In genomic region chr17:39244600-39245570, GRCh38 we compare ENCODE assay signal across 8 cellular contexts. TPM values are rescaled to one million over a fixed set of nuclear protein-coding genes. Genes with fewer than 3 reads are reported as not detected.
DNase-seq lines count a peak whose midpoint lies in the region; ATAC-seq and TF ChIP-seq lines count a peak whose summit lies in the region.

No MANE protein-coding gene starts in this region.

- H3K14ac ChIP-seq in IMR-90 (replicated peaks; ENCODE audit: low read depth, low read length), result no peak overlapping the region

- H2AFZ ChIP-seq in IMR-90 (replicated peaks; ENCODE audit: low read length, poor library complexity), result peak overlapping the region; percentile 73

- CTCF ChIA-PET in IMR-90 (lab: Yijun Ruan, JAX), result interaction anchor here (0.7 to 1.8 kb wide), 13 partner anchors 9 to 263 kb away, joined by 3 to 10 read pairs (median 4); no protein-coding TSS in a partner anchor

- no peak overlapping the region for H3K9ac ChIP-seq in IMR-90 (ENCODE audit: low read depth, low read length)

- H4K91ac ChIP-seq in IMR-90 (ENCODE audit: insufficient read depth, low read depth, low read length), result no peak overlapping the region

- H3K4me1 Mint-ChIP-seq in endothelial cell (ENCODE audit: unreplicated experiment), result peaks cover 15% of the 10 kb centered on the region

- H2BK5ac ChIP-seq in IMR-90 (ENCODE audit: low read depth, low read length, poor library complexity, severe bottlenecking), result no peak overlapping the region

- in situ Hi-C loops in IMR-90 (cut with MboI; ENCODE audit: low sequenced_read_pairs), result loop anchor here (10.0 kb wide), 1 partner anchor 260 kb away; no protein-coding TSS in a partner anchor

- H2AK5ac ChIP-seq in IMR-90 (ENCODE audit: low read depth, low read length), result no peak overlapping the region

- H4K20me1 ChIP-seq in DOHH2 (ENCODE audit: control insufficient read depth, insufficient read depth, low read depth, low read length) (no peaks in the 10 kb centered on the region), IMR-90 (ENCODE audit: insufficient read depth, low read length) (no peaks in the 10 kb centered on the region)

- POLR2A ChIA-PET in IMR-90 (lab: Charles Lee; ENCODE audit: unreplicated experiment), result no interaction called here

- DNase-seq in IMR-90 (peak; percentile 76), NOMO-1 (lab: John Stamatoyannopoulos, UW; ENCODE audit: unreplicated experiment in 2 of 2) (peak; percentile 74), endothelial cell (ENCODE audit: low spot score) (peak; percentile 89), midbrain (lab: John Stamatoyannopoulos, UW) (peak; percentile 81)
- DNase-seq in activated CD8-positive, alpha-beta memory T cell treated with anti-CD3 and anti-CD28 coated beads for 24 hours, result peak; percentile 97
- peak; percentile 83 to 84 for DNase-seq in stimulated activated CD8-positive, alpha-beta memory T cell treated with anti-CD3 and anti-CD28 coated beads, Interleukin-4, amount 100 ng/mL, for 1 hour (ENCODE audit: low read depth in 2 of 2, low spot score in 1 of 2)

- H4K5ac ChIP-seq in IMR-90 (ENCODE audit: low read depth, low read length), result no peak overlapping the region

- H2BK120ac ChIP-seq in IMR-90 (ENCODE audit: low read depth, low read length), result no peak overlapping the region

- TF ChIP-seq CTCF in DOHH2 (IDR thresholded peaks at IDR 0.05; ENCODE audit: low read depth, low read length, poor library complexity, severe bottlenecking), result peak; percentile 90
- peak; percentile 91 for TF ChIP-seq CTCF in IMR-90 (conservative IDR thresholded peaks at IDR 0.05; ENCODE audit: low read depth, low read length)
- TF ChIP-seq CTCF in endothelial cell (IDR thresholded peaks at IDR 0.05; ENCODE audit: unreplicated experiment), result peak; percentile 95

- peak overlapping the region; percentile 33 for H2AK9ac ChIP-seq in IMR-90 (replicated peaks; ENCODE audit: low read depth, low read length, poor library complexity)

- 0 out of 2 replicates have a peak, but pooled peaks cover 11% of the 10 kb centered on the region for H3F3A ChIP-seq in DOHH2 (ENCODE audit: control insufficient read depth, insufficient read depth)

- H3K36me3 ChIP-seq in DOHH2 (ENCODE audit: control insufficient read depth, low read length) (no peaks in the 10 kb centered on the region), IMR-90 (ENCODE audit: control insufficient read depth, insufficient read depth, low read length) (no peaks in the 10 kb centered on the region)

- peak overlapping the region; percentile 62 for H3K4me3 ChIP-seq in DOHH2 (ENCODE audit: low read length)
- H3K4me3 ChIP-seq in IMR-90 (ENCODE audit: insufficient read depth, low read depth, low read length), result no peak overlapping the region

- H3K4ac ChIP-seq in IMR-90 (ENCODE audit: low read depth, low read length), result no peak overlapping the region

- H3K27ac Mint-ChIP-seq in endothelial cell (ENCODE audit: unreplicated experiment), result no peak overlapping the region

- no peaks in the 10 kb centered on the region for H3K79me2 ChIP-seq in DOHH2 (ENCODE audit: control insufficient read depth, low read length)

- H3K9me3 Mint-ChIP-seq in endothelial cell (ENCODE audit: unreplicated experiment), result no peaks in the 10 kb centered on the region

- H3K56ac ChIP-seq in IMR-90 (ENCODE audit: extremely low read depth, insufficient read depth, low read length), result no peak overlapping the region

- H3K23ac ChIP-seq in IMR-90 (ENCODE audit: low read depth, low read length), result no peak overlapping the region

- ATAC-seq in IMR-90 (ENCODE audit: low read depth), result peak; percentile 96
- ATAC-seq in HG02588 (IDR thresholded peaks at IDR 0.05; ENCODE audit: unreplicated experiment), result no peak

- H3K27me3 Mint-ChIP-seq in endothelial cell (ENCODE audit: unreplicated experiment), result peaks cover 2% of the 10 kb centered on the region

- H3K4me1 ChIP-seq in DOHH2 (ENCODE audit: control insufficient read depth, low read length), result peaks cover 34% of the 10 kb centered on the region
- no peaks in the 10 kb centered on the region for H3K4me1 ChIP-seq in IMR-90 (ENCODE audit: control insufficient read depth, insufficient read depth, low read length)

- TF ChIP-seq POLR2A in IMR-90 (IDR thresholded peaks at IDR 0.05; ENCODE audit: low read depth, low read length), result no peak

- dilution Hi-C loops in IMR-90 (cut with HindIII; ENCODE audit: low sequenced_read_pairs, unreplicated experiment), result no loop called here

- H3K36me3 Mint-ChIP-seq in endothelial cell (ENCODE audit: low read depth, unreplicated experiment), result no peaks in the 10 kb centered on the region

- H3K27ac ChIP-seq in DOHH2 (ENCODE audit: low read depth, low read length) (peak overlapping the region; percentile 74), IMR-90 (ENCODE audit: insufficient read depth, low read length) (no peak overlapping the region)

- no peaks in the 10 kb centered on the region for H3K9me3 ChIP-seq in DOHH2 (ENCODE audit: control insufficient read depth, insufficient read depth, low read length)
- H3K9me3 ChIP-seq in IMR-90 (ENCODE audit: control insufficient read depth, insufficient read depth, low read length), result no peaks in the 10 kb centered on the region

- H2BK20ac ChIP-seq in IMR-90 (ENCODE audit: low read depth, low read length), result no peak overlapping the region

- peak overlapping the region; percentile 84 for H3K4me2 ChIP-seq in DOHH2 (ENCODE audit: low read length)
- no peak overlapping the region for H3K4me2 ChIP-seq in IMR-90 (ENCODE audit: low read depth, low read length)

- BruUV-seq in IMR-90 (replicated peaks; lab: Mats Ljungman, UMichigan), result no TSS peak

- H3K18ac ChIP-seq in IMR-90 (ENCODE audit: low read depth, low read length), result no peak overlapping the region

- intact Hi-C loops in IMR-90 (cut with micrococcal nuclease), result loop anchor here (1.0 to 5.0 kb wide), 4 partner anchors 38 to 448 kb away; partner anchors contain the start of gene PIP4K2B

- no peaks in the 10 kb centered on the region for H3K79me1 ChIP-seq in IMR-90 (ENCODE audit: low read depth in 1 of 2, low read length in 2 of 2)

- no peak overlapping the region for H4K8ac ChIP-seq in IMR-90 (ENCODE audit: low read depth in 2 of 2, low read length in 2 of 2)

- 83% methylated on average over 2 of the region's 6 CpGs; no CpG with 5 or more reads in 1 of the 2 experiments for WGBS in IMR-90 (ENCODE audit: extremely low coverage in 2 of 2, insufficient read length in 1 of 2), 2 experiments

- no peaks in the 10 kb centered on the region for H3K27me3 ChIP-seq in DOHH2 (ENCODE audit: control insufficient read depth, low read length)
- H3K27me3 ChIP-seq in IMR-90 (ENCODE audit: control insufficient read depth, insufficient read depth, low read length), result no peaks in the 10 kb centered on the region

- H3K9me1 ChIP-seq in IMR-90 (ENCODE audit: insufficient read depth, low read length), result no peaks in the 10 kb centered on the region

- no peaks in the 10 kb centered on the region for H3K9me2 ChIP-seq in DOHH2 (replicated peaks; ENCODE audit: control insufficient read depth, low read length)

- peak; percentile 87 for TF ChIP-seq RAD21 in IMR-90 (IDR thresholded peaks at IDR 0.05; ENCODE audit: low read length)

- H2BK15ac ChIP-seq in IMR-90 (ENCODE audit: low read depth, low read length), result no peak overlapping the region

- no peak overlapping the region for H3K4me3 Mint-ChIP-seq in endothelial cell (ENCODE audit: unreplicated experiment)

TF ChIP-seq in IMR-90, 13 proteins besides CTCF, POLR2A, EP300 and RAD21:
- TF ChIP-seq FOS (IDR thresholded peaks at IDR 0.05; ENCODE audit: low read depth, low read length), result no peak
- no peak for TF ChIP-seq RFX5 (IDR thresholded peaks at IDR 0.05; ENCODE audit: low read depth, low read length)
- TF ChIP-seq, protein P1, sequence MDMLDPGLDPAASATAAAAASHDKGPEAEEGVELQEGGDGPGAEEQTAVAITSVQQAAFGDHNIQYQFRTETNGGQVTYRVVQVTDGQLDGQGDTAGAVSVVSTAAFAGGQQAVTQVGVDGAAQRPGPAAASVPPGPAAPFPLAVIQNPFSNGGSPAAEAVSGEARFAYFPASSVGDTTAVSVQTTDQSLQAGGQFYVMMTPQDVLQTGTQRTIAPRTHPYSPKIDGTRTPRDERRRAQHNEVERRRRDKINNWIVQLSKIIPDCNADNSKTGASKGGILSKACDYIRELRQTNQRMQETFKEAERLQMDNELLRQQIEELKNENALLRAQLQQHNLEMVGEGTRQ (IDR thresholded peaks at IDR 0.05; ENCODE audit: low read depth, low read length), result no peak
- no peak for TF ChIP-seq MXI1 (IDR thresholded peaks at IDR 0.05; ENCODE audit: borderline replicate concordance, low read depth, low read length)
- TF ChIP-seq SMC3 (IDR thresholded peaks at IDR 0.05; ENCODE audit: low read depth, low read length), result peak; percentile 81
- TF ChIP-seq BHLHE40 (IDR thresholded peaks at IDR 0.05; ENCODE audit: low read depth, low read length), result no peak
- no peak for TF ChIP-seq MAFK (IDR thresholded peaks at IDR 0.05; ENCODE audit: low read depth, low read length)
TF ChIP-seq in IMR-90: peak in this region for 1.

RNA-seq across cellular contexts. Expression of gene STAC2, which starts 19.1 kb away (rescaled TPM):
- total RNA-seq in IMR-90 (2012; rRNA removed) (not detected in 2 replicates), endothelial cell (ENCODE audit: unreplicated experiment) (not detected)
- polyA plus RNA-seq in IMR-90 (2012; rRNA removed), result 0.02 and 0.03 TPM in 2 replicates
- polyA plus RNA-seq in IMR-90 (2012; cell fraction: cytosol; rRNA removed), result 0.01 and 0.02 TPM in 2 replicates
- polyA plus RNA-seq in IMR-90 (2012; cell fraction: nucleus; rRNA removed; ENCODE audit: low replicate concordance), result 0.02 and 0.08 TPM in 2 replicates

RNA-seq across cellular contexts. Expression of gene RPL19, which starts 44.8 kb away (rescaled TPM):
- total RNA-seq in IMR-90 (2012; rRNA removed) (2,298 and 2,466 TPM in 2 replicates), endothelial cell (ENCODE audit: unreplicated experiment) (1,851 TPM)
- polyA plus RNA-seq in IMR-90 (2012; rRNA removed), result 2,030 and 2,101 TPM in 2 replicates
- 3,418 and 5,498 TPM in 2 replicates for polyA plus RNA-seq in IMR-90 (2012; cell fraction: cytosol; rRNA removed)
- polyA plus RNA-seq in IMR-90 (2012; cell fraction: nucleus; rRNA removed; ENCODE audit: low replicate concordance), result 579 and 1,052 TPM in 2 replicates

RNA-seq across cellular contexts. Expression of gene CACNB1, which starts 47.4 kb away (rescaled TPM):
- 2.5 TPM in 2 replicates for total RNA-seq in IMR-90 (2012; rRNA removed)
- polyA plus RNA-seq in IMR-90 (2012; rRNA removed), result 7.3 and 8.6 TPM in 2 replicates
- 4.2 and 4.6 TPM in 2 replicates for polyA plus RNA-seq in IMR-90 (2012; cell fraction: cytosol; rRNA removed)
- polyA plus RNA-seq in IMR-90 (2012; cell fraction: nucleus; rRNA removed; ENCODE audit: low replicate concordance), result 46.8 and 65.5 TPM in 2 replicates
- total RNA-seq in endothelial cell (ENCODE audit: unreplicated experiment), result 10.2 TPM
